In the genomic region with DNA sequence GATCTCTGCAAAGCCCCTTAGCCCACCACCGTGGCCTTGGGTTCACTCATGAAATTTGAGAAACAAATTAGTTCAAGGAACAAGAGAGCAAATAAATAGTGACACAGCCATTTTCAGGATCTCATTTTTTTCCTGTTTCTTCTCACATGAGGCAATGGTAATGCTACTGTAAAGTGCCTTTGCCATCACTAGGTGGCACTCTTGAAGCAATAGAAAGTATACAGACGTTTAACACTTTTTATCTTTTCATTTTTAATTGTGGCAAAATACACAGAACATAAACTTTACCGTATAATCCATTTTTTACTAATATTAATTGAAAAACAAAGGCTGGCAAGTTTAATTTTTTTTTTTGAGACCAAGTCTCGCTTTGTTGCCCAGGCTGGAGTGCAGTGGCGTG, we compare ENCODE assay signal across 10 cellular contexts.
DNase-seq lines count a peak whose midpoint lies in the region; ATAC-seq and TF ChIP-seq lines count a peak whose summit lies in the region.
"Had no signal": no experiment of that assay in that cellular context is flagged by ENCODE, and none has a peak within 500 bp of the region (broad histone marks: within the 10 kb centered on the region; RNA-seq: fewer than 3 reads in every experiment).

No MANE protein-coding gene starts in this region.

- TF ChIP-seq CTCF in activated CD8-positive, alpha-beta T cell treated with anti-CD3 and anti-CD28 coated beads for 36 hours (IDR thresholded peaks at IDR 0.05): peak; percentile 41
- TF ChIP-seq CTCF in upper lobe of right lung (IDR thresholded peaks at IDR 0.05): peak; percentile 63

- H3K9me3 ChIP-seq in upper lobe of right lung: no peaks in the 10 kb centered on the region

- ATAC-seq in activated CD8-positive, alpha-beta T cell treated with anti-CD3 and anti-CD28 coated beads for 36 hours: no peak
- no peak for ATAC-seq in activated CD8-positive, alpha-beta T cell treated with anti-CD3 and anti-CD28 coated beads, Interleukin-2, amount 10 ng/mL, durations not matched to agents 7 days and 5 days
- ATAC-seq in upper lobe of right lung: no peak

- H3K36me3 ChIP-seq in upper lobe of right lung: no peaks in the 10 kb centered on the region

- intact Hi-C loops in activated CD8-positive, alpha-beta T cell treated with anti-CD3 and anti-CD28 coated beads for 36 hours (cut with micrococcal nuclease): no loop called here
- intact Hi-C loops in upper lobe of right lung (cut with DNase I): no loop called here

- no peaks in the 10 kb centered on the region for H3K4me1 ChIP-seq in upper lobe of right lung

- POLR2A ChIA-PET in activated CD8-positive, alpha-beta T cell treated with anti-CD3 and anti-CD28 coated beads for 36 hours (lab: Charles Lee): no interaction called here
- POLR2A ChIA-PET in activated CD8-positive, alpha-beta T cell treated with anti-CD3 and anti-CD28 coated beads, Interleukin-2, amount 10 ng/mL, durations not matched to agents 7 days and 5 days (lab: Charles Lee): no interaction called here

- H3K27me3 Mint-ChIP-seq in activated CD8-positive, alpha-beta T cell treated with anti-CD3 and anti-CD28 coated beads for 36 hours: no peaks in the 10 kb centered on the region
- no peaks in the 10 kb centered on the region for H3K27me3 Mint-ChIP-seq in activated CD8-positive, alpha-beta T cell treated with anti-CD3 and anti-CD28 coated beads, Interleukin-2, amount 10 ng/mL, durations not matched to agents 7 days and 5 days (ENCODE audit: low read depth)

- H3K36me3 Mint-ChIP-seq in activated CD8-positive, alpha-beta T cell treated with anti-CD3 and anti-CD28 coated beads for 36 hours (ENCODE audit: low read depth): peaks cover 6% of the 10 kb centered on the region
- no peaks in the 10 kb centered on the region for H3K36me3 Mint-ChIP-seq in activated CD8-positive, alpha-beta T cell treated with anti-CD3 and anti-CD28 coated beads, Interleukin-2, amount 10 ng/mL, durations not matched to agents 7 days and 5 days (ENCODE audit: low read depth)

- no peaks in the 10 kb centered on the region for H3K4me1 Mint-ChIP-seq in activated CD8-positive, alpha-beta T cell treated with anti-CD3 and anti-CD28 coated beads for 36 hours (ENCODE audit: low read depth)
- no peaks in the 10 kb centered on the region for H3K4me1 Mint-ChIP-seq in activated CD8-positive, alpha-beta T cell treated with anti-CD3 and anti-CD28 coated beads, Interleukin-2, amount 10 ng/mL, durations not matched to agents 7 days and 5 days (ENCODE audit: low read depth)

- no peaks in the 10 kb centered on the region for H3K27me3 ChIP-seq in upper lobe of right lung

- peaks cover 41% of the 10 kb centered on the region for H3K9me3 Mint-ChIP-seq in activated CD8-positive, alpha-beta T cell treated with anti-CD3 and anti-CD28 coated beads for 36 hours
- H3K9me3 Mint-ChIP-seq in activated CD8-positive, alpha-beta T cell treated with anti-CD3 and anti-CD28 coated beads, Interleukin-2, amount 10 ng/mL, durations not matched to agents 7 days and 5 days (ENCODE audit: insufficient read depth): peaks cover 28% of the 10 kb centered on the region

- H3K27ac Mint-ChIP-seq in activated CD8-positive, alpha-beta T cell treated with anti-CD3 and anti-CD28 coated beads for 36 hours: no peak overlapping the region
- H3K27ac Mint-ChIP-seq in activated CD8-positive, alpha-beta T cell treated with anti-CD3 and anti-CD28 coated beads, Interleukin-2, amount 10 ng/mL, durations not matched to agents 7 days and 5 days: no peak overlapping the region

- no peak overlapping the region for H3K4me3 ChIP-seq in upper lobe of right lung

- no peak overlapping the region for H3K4me3 Mint-ChIP-seq in activated CD8-positive, alpha-beta T cell treated with anti-CD3 and anti-CD28 coated beads for 36 hours
- H3K4me3 Mint-ChIP-seq in activated CD8-positive, alpha-beta T cell treated with anti-CD3 and anti-CD28 coated beads, Interleukin-2, amount 10 ng/mL, durations not matched to agents 7 days and 5 days: no peak overlapping the region

- H3K27ac ChIP-seq in upper lobe of right lung: no peak overlapping the region

- DNase-seq in activated CD8-positive, alpha-beta T cell treated with anti-CD3 and anti-CD28 coated beads for 36 hours: peak; percentile 4
- no peak for DNase-seq in activated CD8-positive, alpha-beta T cell treated with anti-CD3 and anti-CD28 coated beads, Interleukin-2, amount 10 ng/mL, durations not matched to agents 7 days and 5 days
- peak; percentile 32 for DNase-seq in astrocyte of the hippocampus (ENCODE audit: low read depth, low spot score)
- DNase-seq in kidney glomerular epithelial cell (lab: John Stamatoyannopoulos, UW): peak; percentile 10
- no peak for DNase-seq in upper lobe of right lung
- DNase-seq in NCI-H187 treated with DMSO at 0.1 percent for 48 hours (lab: John Stamatoyannopoulos, UW): no peak
- no peak for DNase-seq in COLO829 (ENCODE audit: low spot score)
- no peak for DNase-seq in DMS79 (lab: John Stamatoyannopoulos, UW)
- DNase-seq: NCI-H1092; stimulated activated CD4-positive, alpha-beta T cell treated with anti-CD3 and anti-CD28 coated beads, Interleukin-12 subunit alpha, Interleukin-12 subunit beta, amount 100 ng/mL, for 4 hours had no signal

- CTCF ChIA-PET in activated CD8-positive, alpha-beta T cell treated with anti-CD3 and anti-CD28 coated beads for 36 hours (lab: Charles Lee): no interaction called here
- CTCF ChIA-PET in activated CD8-positive, alpha-beta T cell treated with anti-CD3 and anti-CD28 coated beads, Interleukin-2, amount 10 ng/mL, durations not matched to agents 7 days and 5 days (lab: Charles Lee): no interaction called here

Comparison
In these comparisons a context has a peak if more than half of its experiments do, and no peak if none do; other contexts are left out.
1. DNase-seq: peak in activated CD8-positive, alpha-beta T cell treated with anti-CD3 and anti-CD28 coated beads for 36 hours (single experiment), astrocyte of the hippocampus (single experiment) and kidney glomerular epithelial cell (single experiment); none in activated CD8-positive, alpha-beta T cell treated with anti-CD3 and anti-CD28 coated beads, Interleukin-2, amount 10 ng/mL, durations not matched to agents 7 days and 5 days (single experiment), upper lobe of right lung (single experiment), NCI-H187 treated with DMSO at 0.1 percent for 48 hours (single experiment), COLO829 (single experiment) and DMS79 (single experiment).